ENCODE assay signal across 16 cellular contexts in the genomic region with DNA sequence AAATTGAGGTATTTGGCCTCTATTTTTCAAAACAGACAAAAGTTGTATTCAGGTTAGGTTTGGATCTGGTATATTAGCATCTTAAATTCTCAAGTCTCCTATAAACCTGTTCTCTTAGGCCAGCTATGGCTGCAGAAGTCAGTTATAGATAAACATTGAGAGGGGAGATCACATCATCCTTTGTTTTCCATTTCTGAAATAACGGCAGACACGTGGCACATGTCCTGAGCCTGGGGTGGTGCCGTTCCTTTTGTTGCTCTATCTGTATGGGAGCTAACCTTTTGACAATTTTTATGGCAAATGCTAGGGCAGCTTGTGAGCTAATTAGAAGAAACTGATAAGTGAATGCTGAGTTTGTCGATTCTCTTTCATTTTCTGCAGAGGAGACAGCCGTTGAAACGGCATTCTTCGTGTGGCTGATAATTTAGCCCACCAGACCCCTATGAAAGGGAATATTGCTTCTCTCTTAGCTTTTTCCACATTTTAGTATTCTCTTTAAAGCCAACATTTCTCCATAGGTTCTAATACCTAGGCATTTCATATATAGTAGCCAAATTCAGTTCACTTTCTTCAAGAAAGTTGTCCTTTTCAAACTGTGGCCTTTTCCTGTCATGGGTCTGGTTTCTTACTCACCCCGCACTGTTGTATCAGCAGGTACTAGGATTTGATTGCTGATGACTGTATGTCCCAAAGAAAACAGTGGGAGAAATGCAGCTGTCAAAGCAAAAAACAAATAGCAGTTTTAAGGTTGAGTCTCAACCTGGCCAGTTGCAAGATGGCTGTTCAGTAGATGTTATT.
"Had no signal": no experiment of that assay in that cellular context is flagged by ENCODE, and none has a peak within 500 bp of the region (broad histone marks: within the 10 kb centered on the region; RNA-seq: fewer than 3 reads in every experiment).

No MANE protein-coding gene starts in this region.

- H3K27ac ChIP-seq: stomach, thoracic aorta had no signal

- H3K27me3 ChIP-seq: stomach had no signal

- H3K9me3 ChIP-seq: mucosa of descending colon, stomach, thoracic aorta had no signal

- H3K9me3 Mint-ChIP-seq: activated naive CD4-positive, alpha-beta T cell treated with anti-CD3 and anti-CD28 coated beads, Interleukin-2, amount 10 ng/mL, durations not matched to agents 7 days and 5 days; activated T-helper 2 cell treated with anti-CD3 and anti-CD28 coated beads, Interferon-gamma antibody, Interleukin-2, Interleukin-4, amounts not matched to agents 10 μg/mL and 5 μg/mL and 100 μg/mL, durations not matched to agents 14 hours and 24 hours and 36 hours; effector memory CD8-positive, alpha-beta T cell; immature natural killer cell; natural killer cell treated with Interleukin-12 subunit alpha and Interleukin-12 subunit beta and Interleukin-15 and Interleukin-18, amount 100 ng/mL, for 72 hours had no signal

- H3K36me3 Mint-ChIP-seq: immature natural killer cell; natural killer cell treated with Interleukin-12 subunit alpha and Interleukin-12 subunit beta and Interleukin-15 and Interleukin-18, amount 100 ng/mL, for 72 hours had no signal

- H3K27me3 Mint-ChIP-seq: activated naive CD4-positive, alpha-beta T cell treated with anti-CD3 and anti-CD28 coated beads, Interleukin-2, amount 10 ng/mL, durations not matched to agents 7 days and 5 days; effector memory CD8-positive, alpha-beta T cell; natural killer cell treated with Interleukin-12 subunit alpha and Interleukin-12 subunit beta and Interleukin-15 and Interleukin-18, amount 100 ng/mL, for 72 hours had no signal

- H3K27ac Mint-ChIP-seq: activated naive CD4-positive, alpha-beta T cell treated with anti-CD3 and anti-CD28 coated beads, Interleukin-2, amount 10 ng/mL, durations not matched to agents 7 days and 5 days; activated T-helper 2 cell treated with anti-CD3 and anti-CD28 coated beads, Interferon-gamma antibody, Interleukin-2, Interleukin-4, amounts not matched to agents 10 μg/mL and 5 μg/mL and 100 μg/mL, durations not matched to agents 14 hours and 24 hours and 36 hours; effector memory CD8-positive, alpha-beta T cell; natural killer cell treated with Interleukin-12 subunit alpha and Interleukin-12 subunit beta and Interleukin-15 and Interleukin-18, amount 100 ng/mL, for 72 hours had no signal

- H3K4me3 Mint-ChIP-seq: activated naive CD4-positive, alpha-beta T cell treated with anti-CD3 and anti-CD28 coated beads, Interleukin-2, amount 10 ng/mL, durations not matched to agents 7 days and 5 days; effector memory CD8-positive, alpha-beta T cell; immature natural killer cell; natural killer cell treated with Interleukin-12 subunit alpha and Interleukin-12 subunit beta and Interleukin-15 and Interleukin-18, amount 100 ng/mL, for 72 hours had no signal

- H3K36me3 ChIP-seq: stomach, thoracic aorta had no signal

- DNase-seq: activated CD4-positive, alpha-beta T cell treated with anti-CD3 and anti-CD28 coated beads, Interleukin-2, amount 50 U/mL, for 1 hour; activated CD4-positive, CD25-positive, alpha-beta regulatory T cell; activated naive CD4-positive, alpha-beta T cell treated with anti-CD3 and anti-CD28 coated beads, Interleukin-2, amount 10 ng/mL, durations not matched to agents 7 days and 5 days; activated T-cell treated with anti-CD3 and anti-CD28 coated beads for 4 hours; caudate nucleus; cortex of kidney; effector memory CD8-positive, alpha-beta T cell; immature natural killer cell; left cardiac atrium; mucosa of descending colon; stimulated activated CD4-positive, alpha-beta T cell treated with anti-CD3 and anti-CD28 coated beads, Interleukin-4, amount 100 ng/mL, for 4 hours; stomach had no signal

- H3K4me3 ChIP-seq: lung, mucosa of descending colon, stomach, thoracic aorta had no signal

- ATAC-seq: effector memory CD8-positive, alpha-beta T cell; left cardiac atrium; mucosa of descending colon; natural killer cell treated with Interleukin-12 subunit alpha and Interleukin-12 subunit beta and Interleukin-15 and Interleukin-18, amount 100 ng/mL, for 72 hours had no signal
